Comparison of ENCODE assay signal across 19 cellular contexts in the genomic region with DNA sequence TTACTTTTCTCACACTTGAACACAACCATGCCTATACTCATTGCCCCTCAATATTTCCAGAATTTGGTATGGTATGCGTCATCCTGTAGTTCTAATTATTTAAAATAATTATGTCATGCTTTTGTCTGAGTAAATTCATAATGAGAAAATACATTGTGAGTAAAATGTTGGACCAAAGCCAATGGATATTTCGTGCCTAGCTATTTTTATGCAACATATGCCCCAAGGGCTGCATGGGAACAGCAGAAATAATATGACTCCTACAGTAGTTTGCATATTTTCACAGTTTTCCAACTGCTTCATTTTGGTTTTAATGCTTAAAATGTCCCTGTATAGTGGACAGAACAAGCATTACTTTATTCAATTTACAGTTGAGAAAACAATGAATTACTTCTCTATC.
"Had no signal": no experiment of that assay in that cellular context is flagged by ENCODE, and none has a peak within 500 bp of the region (broad histone marks: within the 10 kb centered on the region; RNA-seq: fewer than 3 reads in every experiment).

No MANE protein-coding gene starts in this region.

- H3K4me1 ChIP-seq: adrenal gland, gastrocnemius medialis, heart left ventricle, tibial nerve, uterus had no signal

- H3K4me3 ChIP-seq: adrenal gland, coronary artery, gastrocnemius medialis, heart left ventricle, mucosa of descending colon, tibial nerve, uterus had no signal

- H3K27me3 Mint-ChIP-seq: activated CD4-positive, alpha-beta memory T cell treated with anti-CD3 and anti-CD28 coated beads for 36 hours; activated CD8-positive, alpha-beta memory T cell treated with anti-CD3 and anti-CD28 coated beads, Interleukin-2, amount 10 ng/mL, durations not matched to agents 7 days and 5 days; activated naive CD4-positive, alpha-beta T cell treated with anti-CD3 and anti-CD28 coated beads, Interleukin-2, amount 10 ng/mL, durations not matched to agents 7 days and 5 days; naive thymus-derived CD4-positive, alpha-beta T cell; stimulated activated naive B cell treated with anti-CD40 and anti-IgM and Interleukin-4, amounts not matched to agents 10 μg/mL and 1 μg/mL and 100 μg/mL, for 72 hours had no signal

- H3K9me3 ChIP-seq: adrenal gland, gastrocnemius medialis, neutrophil, tibial nerve, uterus had no signal

- H3K36me3 Mint-ChIP-seq: activated CD4-positive, alpha-beta memory T cell treated with anti-CD3 and anti-CD28 coated beads for 36 hours; activated CD8-positive, alpha-beta memory T cell treated with anti-CD3 and anti-CD28 coated beads, Interleukin-2, amount 10 ng/mL, durations not matched to agents 7 days and 5 days; activated naive CD4-positive, alpha-beta T cell treated with anti-CD3 and anti-CD28 coated beads, Interleukin-2, amount 10 ng/mL, durations not matched to agents 7 days and 5 days; naive thymus-derived CD4-positive, alpha-beta T cell; stimulated activated naive B cell treated with anti-CD40 and anti-IgM and Interleukin-4, amounts not matched to agents 10 μg/mL and 1 μg/mL and 100 μg/mL, for 72 hours had no signal

- DNase-seq: activated CD4-positive, alpha-beta memory T cell treated with anti-CD3 and anti-CD28 coated beads for 36 hours; activated CD8-positive, alpha-beta memory T cell treated with anti-CD3 and anti-CD28 coated beads, Interleukin-2, amount 10 ng/mL, durations not matched to agents 7 days and 5 days; activated naive CD4-positive, alpha-beta T cell treated with anti-CD3 and anti-CD28 coated beads, Interleukin-2, amount 10 ng/mL, durations not matched to agents 7 days and 5 days; activated T-cell treated with anti-CD3 and anti-CD28 coated beads, Interleukin-2, amount 50 U/mL, for 1 hour; adrenal gland; central memory CD4-positive, alpha-beta T cell; effector CD4-positive, alpha-beta T cell; gastrocnemius medialis; heart left ventricle; mucosa of descending colon; naive thymus-derived CD4-positive, alpha-beta T cell; retina; stimulated activated CD4-positive, alpha-beta T cell treated with anti-CD3 and anti-CD28 coated beads, Interleukin-2, amount 100 ng/mL, for 48 hours; stimulated activated naive B cell treated with anti-CD40 and anti-IgM and Interleukin-4, amounts not matched to agents 10 μg/mL and 1 μg/mL and 100 μg/mL, for 72 hours; uterus had no signal

- ATAC-seq: activated CD8-positive, alpha-beta memory T cell treated with anti-CD3 and anti-CD28 coated beads, Interleukin-2, amount 10 ng/mL, durations not matched to agents 7 days and 5 days; gastrocnemius medialis; heart left ventricle; left lobe of liver; mucosa of descending colon; naive thymus-derived CD4-positive, alpha-beta T cell; stimulated activated naive B cell treated with anti-CD40 and anti-IgM and Interleukin-4, amounts not matched to agents 10 μg/mL and 1 μg/mL and 100 μg/mL, for 72 hours had no signal

- H3K27ac ChIP-seq: adrenal gland, coronary artery, gastrocnemius medialis, heart left ventricle, neutrophil, tibial nerve, uterus had no signal

- H3K27me3 ChIP-seq: adrenal gland, gastrocnemius medialis, heart left ventricle, neutrophil, tibial nerve, uterus had no signal

- H3K4me3 Mint-ChIP-seq: activated CD4-positive, alpha-beta memory T cell treated with anti-CD3 and anti-CD28 coated beads for 36 hours; activated CD8-positive, alpha-beta memory T cell treated with anti-CD3 and anti-CD28 coated beads, Interleukin-2, amount 10 ng/mL, durations not matched to agents 7 days and 5 days; activated naive CD4-positive, alpha-beta T cell treated with anti-CD3 and anti-CD28 coated beads, Interleukin-2, amount 10 ng/mL, durations not matched to agents 7 days and 5 days; naive thymus-derived CD4-positive, alpha-beta T cell; stimulated activated naive B cell treated with anti-CD40 and anti-IgM and Interleukin-4, amounts not matched to agents 10 μg/mL and 1 μg/mL and 100 μg/mL, for 72 hours had no signal

- H3K4me1 Mint-ChIP-seq: activated CD8-positive, alpha-beta memory T cell treated with anti-CD3 and anti-CD28 coated beads, Interleukin-2, amount 10 ng/mL, durations not matched to agents 7 days and 5 days; activated naive CD4-positive, alpha-beta T cell treated with anti-CD3 and anti-CD28 coated beads, Interleukin-2, amount 10 ng/mL, durations not matched to agents 7 days and 5 days; naive thymus-derived CD4-positive, alpha-beta T cell; stimulated activated naive B cell treated with anti-CD40 and anti-IgM and Interleukin-4, amounts not matched to agents 10 μg/mL and 1 μg/mL and 100 μg/mL, for 72 hours had no signal

- H3K36me3 ChIP-seq: adrenal gland, gastrocnemius medialis, heart left ventricle, neutrophil, tibial nerve, uterus had no signal

- H3K27ac Mint-ChIP-seq: activated CD4-positive, alpha-beta memory T cell treated with anti-CD3 and anti-CD28 coated beads for 36 hours; activated CD8-positive, alpha-beta memory T cell treated with anti-CD3 and anti-CD28 coated beads, Interleukin-2, amount 10 ng/mL, durations not matched to agents 7 days and 5 days; activated naive CD4-positive, alpha-beta T cell treated with anti-CD3 and anti-CD28 coated beads, Interleukin-2, amount 10 ng/mL, durations not matched to agents 7 days and 5 days; naive thymus-derived CD4-positive, alpha-beta T cell; stimulated activated naive B cell treated with anti-CD40 and anti-IgM and Interleukin-4, amounts not matched to agents 10 μg/mL and 1 μg/mL and 100 μg/mL, for 72 hours had no signal
